8 cellular contexts compared by ENCODE assay signal in genomic region chr3:185537369-185537970, GRCh38. TPM values are rescaled to one million over a fixed set of nuclear protein-coding genes. Genes with fewer than 3 reads are reported as not detected.
DNase-seq lines count a peak whose midpoint lies in the region; ATAC-seq, FAIRE-seq and TF ChIP-seq lines count a peak whose summit lies in the region.

No MANE protein-coding gene starts in this region.

- WGBS in esophagus, 2 donors: 23 to 31% methylated on average over 9 of the region's 9 CpGs
- 52 to 53% methylated on average over 9 of the region's 9 CpGs for WGBS in pancreas, 2 donors

- no peaks in the 10 kb centered on the region for H3K36me3 ChIP-seq in esophagus (ENCODE audit: control insufficient read depth in 2 of 2, insufficient read depth in 2 of 2, low read length in 1 of 2)
- no peaks in the 10 kb centered on the region for H3K36me3 ChIP-seq in pancreas
- no peaks in the 10 kb centered on the region for H3K36me3 ChIP-seq in vagina

- H3K4me3 ChIP-seq in esophagus (ENCODE audit: low read depth in 1 of 2, low read length in 2 of 2) (no peak overlapping the region), pancreas (no peak overlapping the region), vagina (no peak overlapping the region)

- intact Hi-C loops in pancreas (cut with DNase I) (no loop called here), vagina (cut with DNase I) (no loop called here)

- TF ChIP-seq CTCF in pancreas (IDR thresholded peaks at IDR 0.05) (no peak), vagina (IDR thresholded peaks at IDR 0.05) (no peak)

- no peaks in the 10 kb centered on the region for H3K4me1 ChIP-seq in esophagus (ENCODE audit: control insufficient read depth in 2 of 2, insufficient read depth in 2 of 2, low read length in 1 of 2)
- H3K4me1 ChIP-seq in pancreas: peaks cover 0 to 11% (median 0%) of the 10 kb centered on the region in 3 donors
- no peaks in the 10 kb centered on the region for H3K4me1 ChIP-seq in vagina

- FAIRE-seq in pancreas (lab: Jason Lieb, UNC): no peak

- H3K27me3 ChIP-seq in esophagus (ENCODE audit: control insufficient read depth in 1 of 2, insufficient read depth in 2 of 2, low read length in 2 of 2) (no peaks in the 10 kb centered on the region), pancreas (no peaks in the 10 kb centered on the region), vagina (no peaks in the 10 kb centered on the region)

- no peak for TF ChIP-seq POLR2A in vagina (IDR thresholded peaks at IDR 0.05)

- peak; percentile 51 for DNase-seq in ELF-1 (ENCODE audit: low read depth, low spot score)
- peak; percentile 99 for DNase-seq in SKM-1 treated with dmso at 0.1 percent for 144 hours (lab: John Stamatoyannopoulos, UW; ENCODE audit: unreplicated experiment)
- peak in 3 of 6 donors; percentile 22 to 46 (median 36) for DNase-seq in pancreas
- no peak for DNase-seq in vagina (ENCODE audit: extremely low spot score in 2 of 2)
- no peak for DNase-seq in NCI-H187 treated with DMSO at 0.1 percent for 48 hours (lab: John Stamatoyannopoulos, UW)

- ATAC-seq in GM19463 (IDR thresholded peaks at IDR 0.05; ENCODE audit: unreplicated experiment) (peak; percentile 97), HG03442 (IDR thresholded peaks at IDR 0.05; ENCODE audit: unreplicated experiment) (peak; percentile 98), pancreas (peak; percentile 73 to 95 (median 88))

- H3K9me3 ChIP-seq in esophagus (ENCODE audit: control insufficient read depth in 2 of 2, insufficient read depth in 1 of 2, low read depth in 1 of 2, low read length in 1 of 2): no peaks in the 10 kb centered on the region
- H3K9me3 ChIP-seq in pancreas: no peaks in the 10 kb centered on the region
- no peaks in the 10 kb centered on the region for H3K9me3 ChIP-seq in vagina

- H3K27ac ChIP-seq in esophagus (ENCODE audit: low read depth in 2 of 2, low read length in 1 of 2): peak overlapping the region; percentile 88 to 94
- H3K27ac ChIP-seq in pancreas: peak overlapping the region in 2 of 4 donors; percentile 71 to 81
- H3K27ac ChIP-seq in vagina: no peak overlapping the region

RNA-seq across cellular contexts. Expression of gene LIPH, which starts 14.9 kb away (rescaled TPM):
- polyA plus RNA-seq in esophagus: 10 to 100 TPM; 11.1 to 14.2 TPM
- total RNA-seq in pancreas: 10 to 100 TPM in 1 of 6 donors, 1 to 10 TPM in 5; 3.7 to 13.9 (median 5.9) TPM
- polyA plus RNA-seq in pancreas: 1 to 10 TPM; 4.0 to 4.6 TPM
- total RNA-seq in vagina: 2.7 TPM

RNA-seq across cellular contexts. Expression of gene TMEM41A, which starts 38.6 kb away (rescaled TPM):
- polyA plus RNA-seq in esophagus: 10 to 100 TPM; 10.0 to 19.1 TPM
- total RNA-seq in pancreas: 10 to 100 TPM in 1 of 6 donors, 1 to 10 TPM in 5; 5.4 to 10.6 (median 6.5) TPM
- polyA plus RNA-seq in pancreas: 1 to 10 TPM; 4.6 to 6.9 TPM
- 9.6 TPM for total RNA-seq in vagina

RNA-seq across cellular contexts. Expression of gene SENP2, which starts 48.6 kb away (rescaled TPM):
- polyA plus RNA-seq in esophagus: 1 to 10 TPM; 5.3 to 8.4 TPM
- 10 to 100 TPM; 13.4 to 20.7 (median 15.5) TPM for total RNA-seq in pancreas
- 1 to 10 TPM; 5.7 to 7.1 TPM for polyA plus RNA-seq in pancreas
- 13.8 TPM for total RNA-seq in vagina

Comparison
In these comparisons a context has a peak if more than half of its experiments do, and no peak if none do; other contexts are left out.
1. DNase-seq: peak in ELF-1 (single experiment) and SKM-1 treated with dmso at 0.1 percent for 144 hours (single experiment); none in vagina (0 of 2) and NCI-H187 treated with DMSO at 0.1 percent for 48 hours (single experiment).
2. Peak in every context shown above with its lines, with median percentiles within 50 percentile points of each other: ATAC-seq.